Comparison of ENCODE assay signal across 8 cellular contexts in genomic region chr16:27179500-27180072, GRCh38. TPM values are rescaled to one million over a fixed set of nuclear protein-coding genes. Genes with fewer than 3 reads are reported as not detected.
DNase-seq lines count a peak whose midpoint lies in the region; ATAC-seq and TF ChIP-seq lines count a peak whose summit lies in the region.

No MANE protein-coding gene starts in this region.

- no peaks in the 10 kb centered on the region for H4K20me1 ChIP-seq in HCT116 (ENCODE audit: insufficient read depth)

- H3K4me3 ChIP-seq in HCT116 (replicated peaks in 1 of 2; ENCODE audit: low read depth in 1 of 2, low read length in 2 of 2) (no peak overlapping the region), choroid plexus epithelial cell (ENCODE audit: low read depth, low read length) (no peak overlapping the region), right lobe of liver (no peak overlapping the region)

- H3K79me2 ChIP-seq in HCT116 (ENCODE audit: insufficient read depth, low read length), result no peaks in the 10 kb centered on the region

- H3K27ac ChIP-seq in HCT116 (ENCODE audit: low read depth, low read length) (no peak overlapping the region), right lobe of liver (peak overlapping the region in 1 of 3 donors; percentile 7)

- H3K4me1 ChIP-seq in HCT116 (ENCODE audit: control insufficient read depth in 1 of 2, insufficient read depth in 2 of 2, low read length in 2 of 2) (peaks cover 3 to 44% of the 10 kb centered on the region in 2 experiments; a peak in 2 of 4 replicates), right lobe of liver (peaks cover 0 to 8% (median 2%) of the 10 kb centered on the region in 4 donors)

- no TSS peak for BruUV-seq in HCT116 (replicated peaks; lab: Mats Ljungman, UMichigan)

- POLR2A ChIA-PET in HCT116 (lab: Charles Lee), result interaction anchor here (0.9 to 1.0 kb wide), 2 partner anchors 14 to 24 kb away, joined by 3 to 5 read pairs; partner anchors contain the start of gene KDM8

- peak overlapping the region; percentile 98 for H2AFZ ChIP-seq in HCT116 (ENCODE audit: low read depth, low read length, poor library complexity, severe bottlenecking)

- DNase-seq in ELF-1 (ENCODE audit: low read depth, low spot score), result peak; percentile 85
- DNase-seq in HCT116 (ENCODE audit: low read depth, low spot score), result peak; percentile 58
- DNase-seq in NCI-H2196 treated with DMSO at 0.1 percent for 48 hours (lab: John Stamatoyannopoulos, UW; ENCODE audit: unreplicated experiment), result peak; percentile 8
- DNase-seq in activated CD4-positive, alpha-beta T cell treated with anti-CD3 and anti-CD28 coated beads for 48 hours, result peak; percentile 94
- peak; percentile 76 for DNase-seq in choroid plexus epithelial cell (ENCODE audit: low read depth)
- DNase-seq in right lobe of liver, result peak; percentile 88 to 91 (median 91)
- DNase-seq in stimulated activated CD8-positive, alpha-beta memory T cell treated with anti-CD3 and anti-CD28 coated beads, Interleukin-12 subunit alpha, Interleukin-12 subunit beta, amount 100 ng/mL, for 1 hour (ENCODE audit: low read depth), result peak; percentile 73

- H3K9me3 ChIP-seq in HCT116 (ENCODE audit: control insufficient read depth in 1 of 2, insufficient read depth in 1 of 2, low read depth in 1 of 2, low read length in 2 of 2) (no peaks in the 10 kb centered on the region), right lobe of liver (no peaks in the 10 kb centered on the region)

- peak overlapping the region; percentile 56 for H3K4me2 ChIP-seq in HCT116 (ENCODE audit: low read length)

- CTCF ChIA-PET in HCT116 (lab: Charles Lee), result interaction anchor here (0.6 to 6.5 kb wide), 16 partner anchors 8 to 267 kb away, joined by 3 to 69 read pairs (median 4); partner anchors contain the start of genes KDM8 and NSMCE1

- ATAC-seq in HCT116 (peak; percentile 87), right lobe of liver (peak; percentile 98 to 99 (median 99)), HG02870 (IDR thresholded peaks at IDR 0.05; ENCODE audit: unreplicated experiment) (no peak)

- H3K27me3 ChIP-seq in HCT116 (ENCODE audit: insufficient read depth, low read length) (no peaks in the 10 kb centered on the region), right lobe of liver (no peaks in the 10 kb centered on the region)

- peak; percentile 95 to 97 (median 96) for TF ChIP-seq CTCF in HCT116 (IDR thresholded peaks at IDR 0.05 in 2 of 3, conservative IDR thresholded peaks at IDR 0.05 in 1 of 3; ENCODE audit: borderline replicate concordance in 1 of 3, insufficient read depth in 1 of 3, low read depth in 2 of 3, low read length in 2 of 3)
- peak; percentile 96 for TF ChIP-seq CTCF in choroid plexus epithelial cell (conservative IDR thresholded peaks at IDR 0.05; ENCODE audit: low read depth, low read length)
- TF ChIP-seq CTCF in right lobe of liver (IDR thresholded peaks at IDR 0.05), result peak; percentile 95 to 99 (median 98)

- no peak overlapping the region for H3K9ac ChIP-seq in HCT116 (ENCODE audit: low read length)

- TF ChIP-seq POLR2A in HCT116 (IDR thresholded peaks at IDR 0.05; ENCODE audit: borderline replicate concordance, extremely low read depth, insufficient read depth, insufficient read length), result no peak
- TF ChIP-seq POLR2A in right lobe of liver (IDR thresholded peaks at IDR 0.05), result no peak

- intact Hi-C loops in HCT116 (cut with micrococcal nuclease), result loop anchor here (1.0 to 2.0 kb wide), 2 partner anchors 189 to 277 kb away; no protein-coding TSS in a partner anchor
- intact Hi-C loops in right lobe of liver (cut with DNase I), result loop anchor here in 1 of 2 donors (10.0 kb wide), 2 partner anchors 45 to 195 kb away; no protein-coding TSS in a partner anchor

- H3K36me3 ChIP-seq in HCT116 (ENCODE audit: control insufficient read depth in 1 of 2, insufficient read depth in 2 of 2, low read length in 2 of 2), result no peaks in the 10 kb centered on the region
- H3K36me3 ChIP-seq in right lobe of liver, result no peaks in the 10 kb centered on the region

- WGBS in right lobe of liver (ENCODE audit: insufficient coverage, low coverage, low lambda C conversion rate, missing lambda C conversion rate), result 4% methylated on average over 13 of the region's 13 CpGs

- TF ChIP-seq RAD21 in HCT116 (IDR thresholded peaks at IDR 0.05; ENCODE audit: low read depth), result peak; percentile 85

- H3K9me2 ChIP-seq in HCT116 (ENCODE audit: insufficient read depth), result no peaks in the 10 kb centered on the region

- RAD21 ChIA-PET in HCT116 (lab: Charles Lee; ENCODE audit: low non-redundant PET in 1 of 2, low total read pairs in 2 of 2, uncharacterized antibody in 2 of 2, unreplicated experiment in 2 of 2), result interaction anchor here (1.0 to 1.5 kb wide), 4 partner anchors 56 to 195 kb away, joined by 3 to 12 read pairs (median 8); no protein-coding TSS in a partner anchor

TF ChIP-seq in HCT116, 20 proteins besides CTCF, POLR2A, EP300 and RAD21:
- TF ChIP-seq, protein P1, sequence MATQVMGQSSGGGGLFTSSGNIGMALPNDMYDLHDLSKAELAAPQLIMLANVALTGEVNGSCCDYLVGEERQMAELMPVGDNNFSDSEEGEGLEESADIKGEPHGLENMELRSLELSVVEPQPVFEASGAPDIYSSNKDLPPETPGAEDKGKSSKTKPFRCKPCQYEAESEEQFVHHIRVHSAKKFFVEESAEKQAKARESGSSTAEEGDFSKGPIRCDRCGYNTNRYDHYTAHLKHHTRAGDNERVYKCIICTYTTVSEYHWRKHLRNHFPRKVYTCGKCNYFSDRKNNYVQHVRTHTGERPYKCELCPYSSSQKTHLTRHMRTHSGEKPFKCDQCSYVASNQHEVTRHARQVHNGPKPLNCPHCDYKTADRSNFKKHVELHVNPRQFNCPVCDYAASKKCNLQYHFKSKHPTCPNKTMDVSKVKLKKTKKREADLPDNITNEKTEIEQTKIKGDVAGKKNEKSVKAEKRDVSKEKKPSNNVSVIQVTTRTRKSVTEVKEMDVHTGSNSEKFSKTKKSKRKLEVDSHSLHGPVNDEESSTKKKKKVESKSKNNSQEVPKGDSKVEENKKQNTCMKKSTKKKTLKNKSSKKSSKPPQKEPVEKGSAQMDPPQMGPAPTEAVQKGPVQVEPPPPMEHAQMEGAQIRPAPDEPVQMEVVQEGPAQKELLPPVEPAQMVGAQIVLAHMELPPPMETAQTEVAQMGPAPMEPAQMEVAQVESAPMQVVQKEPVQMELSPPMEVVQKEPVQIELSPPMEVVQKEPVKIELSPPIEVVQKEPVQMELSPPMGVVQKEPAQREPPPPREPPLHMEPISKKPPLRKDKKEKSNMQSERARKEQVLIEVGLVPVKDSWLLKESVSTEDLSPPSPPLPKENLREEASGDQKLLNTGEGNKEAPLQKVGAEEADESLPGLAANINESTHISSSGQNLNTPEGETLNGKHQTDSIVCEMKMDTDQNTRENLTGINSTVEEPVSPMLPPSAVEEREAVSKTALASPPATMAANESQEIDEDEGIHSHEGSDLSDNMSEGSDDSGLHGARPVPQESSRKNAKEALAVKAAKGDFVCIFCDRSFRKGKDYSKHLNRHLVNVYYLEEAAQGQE (IDR thresholded peaks at IDR 0.05; ENCODE audit: low read depth), result no peak
- TF ChIP-seq YY1 (IDR thresholded peaks at IDR 0.05; ENCODE audit: extremely low read depth, insufficient replicate concordance, low read depth, low read length) (no peak), ELF1 (IDR thresholded peaks at IDR 0.05; ENCODE audit: borderline replicate concordance, low read depth) (no peak), EZH2 (IDR thresholded peaks at IDR 0.05) (no peak), JUND (IDR thresholded peaks at IDR 0.05) (no peak), FOSL1 (IDR thresholded peaks at IDR 0.05; ENCODE audit: low read depth) (no peak), ATF3 (IDR thresholded peaks at IDR 0.05) (no peak), SRF (IDR thresholded peaks at IDR 0.05; ENCODE audit: low read depth) (no peak), SP1 (IDR thresholded peaks at IDR 0.05; ENCODE audit: low read depth) (no peak), EZH2phosphoT487 (IDR thresholded peaks at IDR 0.05; ENCODE audit: borderline replicate concordance) (no peak), SIN3A (IDR thresholded peaks at IDR 0.05; ENCODE audit: low read depth) (no peak), EGR1 (IDR thresholded peaks at IDR 0.05; ENCODE audit: low read depth) (no peak), POLR2AphosphoS5 (IDR thresholded peaks at IDR 0.05; ENCODE audit: low read depth, low read length) (no peak), CEBPB (IDR thresholded peaks at IDR 0.05; ENCODE audit: low read depth) (no peak), CBX3 (IDR thresholded peaks at IDR 0.05; ENCODE audit: low read depth) (no peak), ZBTB33 (IDR thresholded peaks at IDR 0.05; ENCODE audit: extremely low read depth, insufficient replicate concordance, low read length) (no peak), ZFX (IDR thresholded peaks at IDR 0.05) (no peak), TCF7L2 (IDR thresholded peaks at IDR 0.05; ENCODE audit: borderline replicate concordance, extremely low read depth, insufficient read depth, insufficient read length) (no peak), MAX (IDR thresholded peaks at IDR 0.05) (no peak), ZNF274 (IDR thresholded peaks at IDR 0.05; ENCODE audit: low read depth, low read length) (no peak)

RNA-seq across cellular contexts. Expression of gene KDM8, which starts 23.7 kb away (rescaled TPM):
- 5.3 TPM for total RNA-seq in HCT116 (2021; ENCODE audit: unreplicated experiment)
- polyA plus RNA-seq in HCT116 (2012), result 1.4 and 2.1 TPM in 2 replicates
- 100 to 1,000 TPM in 1 of 6 experiments, 10 to 100 TPM in 5; 11.2 to 153 (median 66.7) TPM for total RNA-seq in right lobe of liver

Comparison
In these comparisons a context has a peak if more than half of its experiments do, and no peak if none do; other contexts are left out.
1. DNase-seq: peak in every context shown above with its lines; median percentile 94 in activated CD4-positive, alpha-beta T cell treated with anti-CD3 and anti-CD28 coated beads for 48 hours; 91 in right lobe of liver; 85 in ELF-1; 76 in choroid plexus epithelial cell; 73 in stimulated activated CD8-positive, alpha-beta memory T cell treated with anti-CD3 and anti-CD28 coated beads, Interleukin-12 subunit alpha, Interleukin-12 subunit beta, amount 100 ng/mL, for 1 hour; 58 in HCT116; 8 in NCI-H2196 treated with DMSO at 0.1 percent for 48 hours.